Comparison of ENCODE assay signal across 14 cellular contexts in the genomic region with DNA sequence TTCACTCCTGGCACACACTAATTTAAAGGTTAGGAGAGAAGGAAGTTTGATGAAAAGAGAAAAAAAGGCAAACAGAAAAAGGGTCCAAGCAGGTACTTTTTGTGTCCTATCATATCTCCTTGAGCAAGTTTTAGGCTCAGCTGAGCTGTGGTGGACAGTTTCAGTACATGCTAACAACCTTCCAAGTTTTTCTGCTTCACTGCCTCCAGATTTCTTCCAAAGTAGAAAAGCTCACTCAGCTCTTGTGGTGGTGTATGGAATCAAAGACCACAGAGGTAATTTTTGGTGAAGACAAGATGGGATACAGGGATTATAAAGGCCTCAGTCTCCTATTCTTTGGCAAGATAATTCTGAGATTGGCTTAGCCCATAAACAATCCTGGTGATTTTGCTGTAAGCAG.
A peak's percentile ranks its signal among the peaks of the same experiment; 100 is the strongest.
DNase-seq lines count a peak whose midpoint lies in the region; ATAC-seq and TF ChIP-seq lines count a peak whose summit lies in the region.
"Had no signal": no experiment of that assay in that cellular context is flagged by ENCODE, and none has a peak within 500 bp of the region (broad histone marks: within the 10 kb centered on the region; RNA-seq: fewer than 3 reads in every experiment).

No MANE protein-coding gene starts in this region.

- H2AK5ac ChIP-seq in neuronal stem cell (ENCODE audit: low read depth, low read length) = no peak overlapping the region

- no peak overlapping the region for H3K27ac Mint-ChIP-seq in GM23338
- H3K27ac Mint-ChIP-seq: CD14-positive monocyte; CD8-positive, alpha-beta memory T cell; IgD-negative memory B cell had no signal

- no peaks in the 10 kb centered on the region for H3K36me3 ChIP-seq in GM23338 (ENCODE audit: insufficient read depth)
- no peaks in the 10 kb centered on the region for H3K36me3 ChIP-seq in neuronal stem cell (replicated peaks in 1 of 2; ENCODE audit: control insufficient read depth in 2 of 2, insufficient read depth in 2 of 2, low read length in 2 of 2)

- H2AFZ ChIP-seq in GM23338 (peak overlapping the region; percentile 25), neuronal stem cell (ENCODE audit: low read length) (peak overlapping the region; percentile 40)

- H3K79me1 ChIP-seq in neuronal stem cell (ENCODE audit: low read depth, low read length) = no peaks in the 10 kb centered on the region

- no peaks in the 10 kb centered on the region for H3K9me2 ChIP-seq in GM23338 (ENCODE audit: insufficient read depth)

- TF ChIP-seq CTCF in GM23338 (conservative IDR thresholded peaks at IDR 0.05; ENCODE audit: low read depth in 2 of 2) (no peak), astrocyte of the cerebellum (IDR thresholded peaks at IDR 0.05; ENCODE audit: low read depth, low read length, missing control alignments) (peak; percentile 8)

- DNase-seq in GM23338 (ENCODE audit: low spot score) = no peak
- DNase-seq in astrocyte of the cerebellum (ENCODE audit: low read depth) = peak; percentile 61
- DNase-seq in glomerular visceral epithelial cell (ENCODE audit: extremely low spot score) = peak; percentile 2
- no peak for DNase-seq in neuronal stem cell (ENCODE audit: low spot score)
- no peak for DNase-seq in stimulated activated CD4-positive, alpha-beta T cell treated with anti-CD3 and anti-CD28 coated beads, Interleukin-4, amount 100 ng/mL, for 1 hour
- no peak for DNase-seq in HT-29 (ENCODE audit: low spot score)
- DNase-seq in effector CD8-positive, alpha-beta T cell (lab: John Stamatoyannopoulos, UW) = no peak
- no peak for DNase-seq in stimulated activated naive CD4-positive, alpha-beta T cell (lab: John Stamatoyannopoulos, UW)
- DNase-seq: Caco-2; CD8-positive, alpha-beta memory T cell; H7 had no signal

- no peaks in the 10 kb centered on the region for H3K79me2 ChIP-seq in GM23338 (replicated peaks; ENCODE audit: insufficient read depth)

- H3K9me3 Mint-ChIP-seq in GM23338 = no peaks in the 10 kb centered on the region

- H2BK120ac ChIP-seq in neuronal stem cell (ENCODE audit: low read depth, low read length) = no peak overlapping the region

- no peak overlapping the region for H3K18ac ChIP-seq in neuronal stem cell (ENCODE audit: low read length)

- no peaks in the 10 kb centered on the region for H3F3A ChIP-seq in GM23338 (replicated peaks; ENCODE audit: low read depth)

- H3K4me1 Mint-ChIP-seq in GM23338 = peaks cover 7% of the 10 kb centered on the region
- H3K4me1 Mint-ChIP-seq: CD14-positive monocyte; CD8-positive, alpha-beta memory T cell; IgD-negative memory B cell had no signal

- H3K9ac ChIP-seq in neuronal stem cell (ENCODE audit: low read depth, low read length, poor library complexity) = no peak overlapping the region

- H3K4me1 ChIP-seq in GM23338 (ENCODE audit: insufficient read depth) (no peaks in the 10 kb centered on the region), neuronal stem cell (ENCODE audit: control insufficient read depth in 2 of 2, insufficient read depth in 1 of 2, low read depth in 1 of 2, low read length in 2 of 2) (peaks cover 3% of the 10 kb centered on the region in 2 donors)
- H3K4me1 ChIP-seq: Caco-2 had no signal

- H2BK5ac ChIP-seq in neuronal stem cell (ENCODE audit: low read length) = no peak overlapping the region

- H3K14ac ChIP-seq in neuronal stem cell (ENCODE audit: low read length) = no peak overlapping the region

- H4K20me1 ChIP-seq in GM23338 (replicated peaks; ENCODE audit: insufficient read depth) = no peaks in the 10 kb centered on the region

- no peak overlapping the region for H3K4ac ChIP-seq in neuronal stem cell (ENCODE audit: low read length)

- H3K27ac ChIP-seq in GM23338 (ENCODE audit: low read depth) = no peak overlapping the region
- H3K27ac ChIP-seq in neuronal stem cell (replicated peaks; ENCODE audit: low read length) = no peak overlapping the region
- H3K27ac ChIP-seq: 22Rv1 had no signal

- no peak overlapping the region for H3K4me2 ChIP-seq in GM23338
- H3K4me2 ChIP-seq in neuronal stem cell (ENCODE audit: insufficient read depth, low read length, poor library complexity, severe bottlenecking) = no peak overlapping the region

- no peaks in the 10 kb centered on the region for H3K36me3 Mint-ChIP-seq in GM23338 (ENCODE audit: low read depth)
- H3K36me3 Mint-ChIP-seq: CD14-positive monocyte; CD8-positive, alpha-beta memory T cell; IgD-negative memory B cell had no signal

- H3K27me3 Mint-ChIP-seq in GM23338 (ENCODE audit: insufficient read depth, low read depth, poor library complexity) = no peaks in the 10 kb centered on the region
- H3K27me3 Mint-ChIP-seq: CD8-positive, alpha-beta memory T cell; IgD-negative memory B cell had no signal

- no peak overlapping the region for H2BK12ac ChIP-seq in neuronal stem cell (ENCODE audit: low read length)

- H2BK15ac ChIP-seq in neuronal stem cell (ENCODE audit: low read length) = no peak overlapping the region

- H3K4me3 ChIP-seq in GM23338 (no peak overlapping the region), astrocyte of the cerebellum (ENCODE audit: low read depth, low read length) (no peak overlapping the region), neuronal stem cell (ENCODE audit: low read length in 2 of 2) (no peak overlapping the region)

- no peak overlapping the region for H4K91ac ChIP-seq in neuronal stem cell (ENCODE audit: low read depth, low read length, poor library complexity)

- no peak for ATAC-seq in GM23338

- no peaks in the 10 kb centered on the region for H3K9me3 ChIP-seq in neuronal stem cell (replicated peaks in 1 of 2; ENCODE audit: control insufficient read depth in 2 of 2, insufficient read depth in 1 of 2, low read depth in 1 of 2, low read length in 2 of 2)
- H3K9me3 ChIP-seq: Caco-2 had no signal

- no peak overlapping the region for H3K4me3 Mint-ChIP-seq in GM23338
- H3K4me3 Mint-ChIP-seq: CD14-positive monocyte; CD8-positive, alpha-beta memory T cell; IgD-negative memory B cell had no signal

- in situ Hi-C loops in astrocyte of the cerebellum (cut with HindIII; ENCODE audit: low sequenced_read_pairs) = no loop called here

- H4K8ac ChIP-seq in neuronal stem cell (ENCODE audit: low read depth, low read length) = no peak overlapping the region

- H3K27me3 ChIP-seq in GM23338 (ENCODE audit: insufficient read depth) = no peaks in the 10 kb centered on the region
- no peaks in the 10 kb centered on the region for H3K27me3 ChIP-seq in neuronal stem cell (ENCODE audit: control insufficient read depth in 3 of 3, insufficient read depth in 3 of 3, low read depth in 1 of 3, low read length in 3 of 3)

- no peak overlapping the region for H3K23ac ChIP-seq in neuronal stem cell (ENCODE audit: low read depth, low read length, poor library complexity)

TF ChIP-seq in GM23338, 12 proteins besides CTCF, POLR2A, EP300 and RAD21 (continues in another document):
- TF ChIP-seq EZH2phosphoT487 (IDR thresholded peaks at IDR 0.05; ENCODE audit: unreplicated experiment) = no peak
- TF ChIP-seq, protein P1, sequence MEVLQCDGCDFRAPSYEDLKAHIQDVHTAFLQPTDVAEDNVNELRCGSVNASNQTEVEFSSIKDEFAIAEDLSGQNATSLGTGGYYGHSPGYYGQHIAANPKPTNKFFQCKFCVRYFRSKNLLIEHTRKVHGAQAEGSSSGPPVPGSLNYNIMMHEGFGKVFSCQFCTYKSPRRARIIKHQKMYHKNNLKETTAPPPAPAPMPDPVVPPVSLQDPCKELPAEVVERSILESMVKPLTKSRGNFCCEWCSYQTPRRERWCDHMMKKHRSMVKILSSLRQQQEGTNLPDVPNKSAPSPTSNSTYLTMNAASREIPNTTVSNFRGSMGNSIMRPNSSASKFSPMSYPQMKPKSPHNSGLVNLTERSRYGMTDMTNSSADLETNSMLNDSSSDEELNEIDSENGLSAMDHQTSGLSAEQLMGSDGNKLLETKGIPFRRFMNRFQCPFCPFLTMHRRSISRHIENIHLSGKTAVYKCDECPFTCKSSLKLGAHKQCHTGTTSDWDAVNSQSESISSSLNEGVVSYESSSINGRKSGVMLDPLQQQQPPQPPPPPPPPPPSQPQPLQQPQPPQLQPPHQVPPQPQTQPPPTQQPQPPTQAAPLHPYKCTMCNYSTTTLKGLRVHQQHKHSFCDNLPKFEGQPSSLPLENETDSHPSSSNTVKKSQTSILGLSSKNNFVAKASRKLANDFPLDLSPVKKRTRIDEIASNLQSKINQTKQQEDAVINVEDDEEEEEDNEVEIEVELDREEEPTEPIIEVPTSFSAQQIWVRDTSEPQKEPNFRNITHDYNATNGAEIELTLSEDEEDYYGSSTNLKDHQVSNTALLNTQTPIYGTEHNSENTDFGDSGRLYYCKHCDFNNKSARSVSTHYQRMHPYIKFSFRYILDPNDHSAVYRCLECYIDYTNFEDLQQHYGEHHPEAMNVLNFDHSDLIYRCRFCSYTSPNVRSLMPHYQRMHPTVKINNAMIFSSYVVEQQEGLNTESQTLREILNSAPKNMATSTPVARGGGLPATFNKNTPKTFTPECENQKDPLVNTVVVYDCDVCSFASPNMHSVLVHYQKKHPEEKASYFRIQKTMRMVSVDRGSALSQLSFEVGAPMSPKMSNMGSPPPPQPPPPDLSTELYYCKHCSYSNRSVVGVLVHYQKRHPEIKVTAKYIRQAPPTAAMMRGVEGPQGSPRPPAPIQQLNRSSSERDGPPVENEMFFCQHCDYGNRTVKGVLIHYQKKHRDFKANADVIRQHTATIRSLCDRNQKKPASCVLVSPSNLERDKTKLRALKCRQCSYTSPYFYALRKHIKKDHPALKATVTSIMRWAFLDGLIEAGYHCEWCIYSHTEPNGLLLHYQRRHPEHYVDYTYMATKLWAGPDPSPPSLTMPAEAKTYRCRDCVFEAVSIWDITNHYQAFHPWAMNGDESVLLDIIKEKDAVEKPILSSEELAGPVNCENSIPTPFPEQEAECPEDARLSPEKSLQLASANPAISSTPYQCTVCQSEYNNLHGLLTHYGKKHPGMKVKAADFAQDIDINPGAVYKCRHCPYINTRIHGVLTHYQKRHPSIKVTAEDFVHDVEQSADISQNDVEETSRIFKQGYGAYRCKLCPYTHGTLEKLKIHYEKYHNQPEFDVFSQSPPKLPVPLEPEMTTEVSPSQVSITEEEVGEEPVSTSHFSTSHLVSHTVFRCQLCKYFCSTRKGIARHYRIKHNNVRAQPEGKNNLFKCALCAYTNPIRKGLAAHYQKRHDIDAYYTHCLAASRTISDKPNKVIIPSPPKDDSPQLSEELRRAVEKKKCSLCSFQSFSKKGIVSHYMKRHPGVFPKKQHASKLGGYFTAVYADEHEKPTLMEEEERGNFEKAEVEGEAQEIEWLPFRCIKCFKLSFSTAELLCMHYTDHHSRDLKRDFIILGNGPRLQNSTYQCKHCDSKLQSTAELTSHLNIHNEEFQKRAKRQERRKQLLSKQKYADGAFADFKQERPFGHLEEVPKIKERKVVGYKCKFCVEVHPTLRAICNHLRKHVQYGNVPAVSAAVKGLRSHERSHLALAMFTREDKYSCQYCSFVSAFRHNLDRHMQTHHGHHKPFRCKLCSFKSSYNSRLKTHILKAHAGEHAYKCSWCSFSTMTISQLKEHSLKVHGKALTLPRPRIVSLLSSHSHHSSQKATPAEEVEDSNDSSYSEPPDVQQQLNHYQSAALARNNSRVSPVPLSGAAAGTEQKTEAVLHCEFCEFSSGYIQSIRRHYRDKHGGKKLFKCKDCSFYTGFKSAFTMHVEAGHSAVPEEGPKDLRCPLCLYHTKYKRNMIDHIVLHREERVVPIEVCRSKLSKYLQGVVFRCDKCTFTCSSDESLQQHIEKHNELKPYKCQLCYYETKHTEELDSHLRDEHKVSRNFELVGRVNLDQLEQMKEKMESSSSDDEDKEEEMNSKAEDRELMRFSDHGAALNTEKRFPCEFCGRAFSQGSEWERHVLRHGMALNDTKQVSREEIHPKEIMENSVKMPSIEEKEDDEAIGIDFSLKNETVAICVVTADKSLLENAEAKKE (CRISPR knock-in tag; IDR thresholded peaks at IDR 0.05) = no peak

Comparison
In these comparisons a context has a peak if more than half of its experiments do, and no peak if none do; other contexts are left out.
1. DNase-seq: peak in astrocyte of the cerebellum (single experiment) and glomerular visceral epithelial cell (single experiment); none in GM23338 (single experiment), neuronal stem cell (single experiment), stimulated activated CD4-positive, alpha-beta T cell treated with anti-CD3 and anti-CD28 coated beads, Interleukin-4, amount 100 ng/mL, for 1 hour (single experiment), HT-29 (single experiment), effector CD8-positive, alpha-beta T cell (single experiment) and stimulated activated naive CD4-positive, alpha-beta T cell (0 of 6).